ENCODE assay signal across 8 cellular contexts in the genomic region with DNA sequence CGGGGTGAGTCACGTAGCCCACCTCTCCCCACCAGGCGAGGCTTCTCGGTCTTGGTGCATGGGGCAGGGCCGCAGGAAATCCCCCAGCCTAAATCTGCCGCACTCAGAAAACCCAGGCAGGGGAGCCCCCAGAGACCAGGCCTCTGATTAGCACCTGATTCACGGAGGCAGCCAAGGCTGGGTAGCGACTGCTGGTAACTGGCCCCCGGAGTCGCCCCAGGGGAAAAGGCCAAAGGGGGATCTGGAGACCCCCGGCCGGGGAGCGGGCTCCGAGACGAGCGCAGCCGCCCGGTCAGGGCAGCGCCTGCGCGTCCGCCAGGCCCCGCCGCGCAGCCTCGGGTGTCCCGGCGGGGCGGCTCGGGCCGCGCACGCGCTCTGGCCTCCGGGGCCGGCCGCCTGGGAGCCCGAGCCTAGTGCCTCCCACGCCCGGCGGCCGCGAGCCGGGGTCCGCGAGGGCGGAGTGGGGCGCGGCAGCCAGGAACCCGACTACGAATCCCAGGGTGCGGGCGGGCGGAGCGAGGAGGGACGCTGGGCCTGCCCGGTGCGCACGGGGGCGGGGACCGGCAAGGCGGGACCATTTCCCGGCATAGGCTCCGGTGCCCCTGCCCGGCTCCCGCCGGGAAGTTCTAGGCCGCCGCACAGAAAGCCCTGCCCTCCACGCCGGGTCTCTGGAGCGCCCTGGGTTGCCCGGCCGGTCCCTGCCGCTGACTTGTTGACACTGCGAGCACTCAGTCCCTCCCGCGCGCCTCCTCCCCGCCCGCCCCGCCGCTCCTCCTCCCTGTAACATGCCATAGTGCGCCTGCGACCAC. TPM values are rescaled to one million over a fixed set of nuclear protein-coding genes. Genes with fewer than 3 reads are reported as not detected.
DNase-seq lines count a peak whose midpoint lies in the region; TF ChIP-seq lines count a peak whose summit lies in the region.

Gene DUSP22 (plus strand): TSS at position 791 of the 809 bp plus-strand sequence. CDS start 53 bp downstream, outside the sequence.

- TF ChIP-seq CTCF in BE2C (IDR thresholded peaks at IDR 0.05; ENCODE audit: low read depth, low read length) (no peak), GM20000 (IDR thresholded peaks at IDR 0.05; ENCODE audit: extremely low read depth, missing control alignments) (no peak), endothelial cell (IDR thresholded peaks at IDR 0.05; ENCODE audit: unreplicated experiment) (no peak)

- H3K9me3 ChIP-seq in BE2C: no peaks in the 10 kb centered on the region

- peak; percentile 84 for DNase-seq in BE2C
- DNase-seq in GM20000 (ENCODE audit: low spot score): peak; percentile 100
- DNase-seq in HT1080 (ENCODE audit: low read depth): peak; percentile 72
- peak; percentile 67 to 73 for DNase-seq in activated CD8-positive, alpha-beta memory T cell treated with anti-CD3 and anti-CD28 coated beads for 1 hour (ENCODE audit: extremely low read depth in 1 of 2, low read depth in 1 of 2)
- peak; percentile 84 for DNase-seq in endothelial cell (ENCODE audit: low spot score)
- DNase-seq in mucosa of gallbladder (ENCODE audit: low spot score): peak; percentile 84
- peak; percentile 54 to 84 for DNase-seq in stimulated activated CD8-positive, alpha-beta memory T cell treated with anti-CD3 and anti-CD28 coated beads, Interleukin-4, amount 100 ng/mL, for 4 hours (ENCODE audit: low read depth in 2 of 2, low spot score in 1 of 2)
- DNase-seq in DMS153 treated with DMSO at 0.1 percent for 48 hours (lab: John Stamatoyannopoulos, UW; ENCODE audit: unreplicated experiment): no peak

- peaks cover 5% of the 10 kb centered on the region for H3K36me3 Mint-ChIP-seq in endothelial cell (ENCODE audit: low read depth, unreplicated experiment)

- peaks cover 8% of the 10 kb centered on the region for H3K9me3 Mint-ChIP-seq in endothelial cell (ENCODE audit: unreplicated experiment)

- H3K36me3 ChIP-seq in BE2C: no peaks in the 10 kb centered on the region

- H3K27me3 Mint-ChIP-seq in endothelial cell (ENCODE audit: unreplicated experiment): peaks cover 13% of the 10 kb centered on the region

- peaks cover 18% of the 10 kb centered on the region for H3K4me1 Mint-ChIP-seq in endothelial cell (ENCODE audit: unreplicated experiment)

- peak within 1 kb of the TSS; percentile 96 for H3K4me3 Mint-ChIP-seq in endothelial cell (ENCODE audit: unreplicated experiment)

- H3K27me3 ChIP-seq in BE2C: peaks cover 17% of the 10 kb centered on the region

- no peaks in the 10 kb centered on the region for H3K4me1 ChIP-seq in BE2C

- H3K4me3 ChIP-seq in BE2C (ENCODE audit: low read depth, low read length): peak within 1 kb of the TSS; percentile 63

- H3K27ac Mint-ChIP-seq in endothelial cell (ENCODE audit: unreplicated experiment): peak within 1 kb of the TSS; percentile 86

RNA-seq across cellular contexts. Expression of gene DUSP22, which starts in this region (rescaled TPM):
- polyA plus RNA-seq in BE2C (2012; ENCODE audit: insufficient read depth, insufficient read length, low read depth): 2.5 TPM
- 8.9 and 11.5 TPM in 2 replicates for total RNA-seq in HT1080 (2014; rRNA removed; shearing (Covaris generic))
- polyA plus RNA-seq in HT1080 (2015; cell fraction: cytosol; rRNA removed): 11.0 and 13.2 TPM in 2 replicates
- 17.7 and 17.8 TPM in 2 replicates for polyA plus RNA-seq in HT1080 (2015; cell fraction: nucleus; rRNA removed)
- total RNA-seq in endothelial cell (ENCODE audit: unreplicated experiment): 57.3 TPM
- total RNA-seq in mucosa of gallbladder: 36.4 TPM
